In the genomic region with DNA sequence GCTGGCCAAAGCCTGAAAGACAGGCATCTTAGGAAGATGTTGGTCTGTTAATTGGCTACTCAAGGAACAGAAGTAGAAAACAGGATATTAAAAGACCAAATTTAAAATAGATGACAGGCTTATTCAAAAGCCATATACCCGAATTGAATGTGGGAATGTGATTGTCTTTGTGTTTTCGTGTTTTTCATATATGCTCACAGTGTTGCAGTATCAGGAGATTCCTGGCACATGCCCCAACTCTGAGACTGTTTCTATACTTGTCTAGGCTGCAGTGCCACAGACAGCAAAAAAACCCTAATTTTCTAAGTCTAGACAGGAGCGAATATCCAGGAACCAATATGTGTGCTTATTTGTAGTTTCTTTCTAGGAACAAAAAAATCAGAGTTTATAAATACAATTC, we compare ENCODE assay signal across 17 cellular contexts. TPM values are rescaled to one million over a fixed set of nuclear protein-coding genes. Genes with fewer than 3 reads are reported as not detected.
DNase-seq lines count a peak whose midpoint lies in the region; ATAC-seq and TF ChIP-seq lines count a peak whose summit lies in the region.
"Had no signal": no experiment of that assay in that cellular context is flagged by ENCODE, and none has a peak within 500 bp of the region (broad histone marks: within the 10 kb centered on the region; RNA-seq: fewer than 3 reads in every experiment).

No MANE protein-coding gene starts in this region.

- no peak overlapping the region for H3K9ac ChIP-seq in Loucy (ENCODE audit: low read depth, low read length, poor library complexity, severe bottlenecking)
- no peak overlapping the region for H3K9ac ChIP-seq in fibroblast of lung (ENCODE audit: insufficient read depth, low read length)
- no peak overlapping the region for H3K9ac ChIP-seq in neuronal stem cell (ENCODE audit: low read depth, low read length, poor library complexity)
- H3K9ac ChIP-seq: BLaER1, SK-N-SH had no signal

- H3K27me3 ChIP-seq in Loucy (ENCODE audit: insufficient read depth, low read length, poor library complexity, severe bottlenecking): no peaks in the 10 kb centered on the region
- H3K27me3 ChIP-seq in fibroblast of lung (ENCODE audit: control insufficient read depth, insufficient read depth, low read length): no peaks in the 10 kb centered on the region
- H3K27me3 ChIP-seq in neuronal stem cell (ENCODE audit: control insufficient read depth in 3 of 3, insufficient read depth in 3 of 3, low read depth in 1 of 3, low read length in 3 of 3): no peaks in the 10 kb centered on the region
- H3K27me3 ChIP-seq: BLaER1 had no signal

- ATAC-seq in GM18867 (IDR thresholded peaks at IDR 0.05; ENCODE audit: unreplicated experiment): no peak

- H3K36me3 Mint-ChIP-seq in HFFc6 (ENCODE audit: low read depth): peaks cover 15% of the 10 kb centered on the region
- H3K36me3 Mint-ChIP-seq: CD4-positive, CD25-positive, alpha-beta regulatory T cell had no signal

- H3K9me2 ChIP-seq in Loucy (replicated peaks; ENCODE audit: low read depth, low read length): no peaks in the 10 kb centered on the region
- H3K9me2 ChIP-seq: SK-N-SH had no signal

- H3K36me3 ChIP-seq in HEK293 (ENCODE audit: control insufficient read depth in 2 of 2, insufficient read depth in 1 of 2, low read length in 2 of 2) (no peaks in the 10 kb centered on the region), Loucy (ENCODE audit: insufficient read depth, low read length) (no peaks in the 10 kb centered on the region), fibroblast of lung (ENCODE audit: control insufficient read depth, insufficient read depth, low read length) (no peaks in the 10 kb centered on the region), neuronal stem cell (replicated peaks in 1 of 2; ENCODE audit: control insufficient read depth in 2 of 2, insufficient read depth in 2 of 2, low read length in 2 of 2) (no peaks in the 10 kb centered on the region)
- H3K36me3 ChIP-seq: BLaER1 had no signal

- H3K4me3 Mint-ChIP-seq in HFFc6: no peak overlapping the region
- H3K4me3 Mint-ChIP-seq: CD4-positive, CD25-positive, alpha-beta regulatory T cell had no signal

- no peak overlapping the region for H2BK120ac ChIP-seq in neuronal stem cell (ENCODE audit: low read depth, low read length)

- H4K91ac ChIP-seq in neuronal stem cell (ENCODE audit: low read depth, low read length, poor library complexity): no peak overlapping the region

- no peaks in the 10 kb centered on the region for H3K27me3 Mint-ChIP-seq in HFFc6 (ENCODE audit: insufficient read depth)

- 0 out of 2 replicates have a peak, but pooled peaks cover 4% of the 10 kb centered on the region for H3F3A ChIP-seq in Loucy (ENCODE audit: low read depth)

- no peak overlapping the region for H2BK15ac ChIP-seq in neuronal stem cell (ENCODE audit: low read length)

- TF ChIP-seq CTCF in HEK293 (tag by site-specific recombination; IDR thresholded peaks at IDR 0.05) (no peak), Loucy (conservative IDR thresholded peaks at IDR 0.05; ENCODE audit: low read length) (no peak), fibroblast of lung (conservative IDR thresholded peaks at IDR 0.05 in 1 of 2, IDR thresholded peaks at IDR 0.05 in 1 of 2; ENCODE audit: low read depth in 1 of 2, low read length in 2 of 2) (no peak), HFFc6 (IDR thresholded peaks at IDR 0.05) (no peak)

- H3K4me3 ChIP-seq in HEK293 (ENCODE audit: low read depth, low read length): no peak overlapping the region
- no peak overlapping the region for H3K4me3 ChIP-seq in Loucy (ENCODE audit: low read length, poor library complexity, severe bottlenecking)
- no peak overlapping the region for H3K4me3 ChIP-seq in fibroblast of lung (replicated peaks in 1 of 4; ENCODE audit: control extremely low read depth in 1 of 4, insufficient read depth in 1 of 4, low read depth in 3 of 4, low read length in 4 of 4)
- no peak overlapping the region for H3K4me3 ChIP-seq in neuronal stem cell (ENCODE audit: low read length in 2 of 2)
- H3K4me3 ChIP-seq: BLaER1 had no signal

- H3K9me3 ChIP-seq in HEK293 (ENCODE audit: control insufficient read depth, insufficient read depth, low read depth, low read length) (no peaks in the 10 kb centered on the region; the same call in 1 of the 2 replicates), Loucy (ENCODE audit: insufficient read depth, low read depth, low read length) (no peaks in the 10 kb centered on the region; the same call in 1 of the 2 replicates), fibroblast of lung (ENCODE audit: control insufficient read depth, insufficient read depth, low read depth, low read length) (no peaks in the 10 kb centered on the region), neuronal stem cell (replicated peaks in 1 of 2; ENCODE audit: control insufficient read depth in 2 of 2, insufficient read depth in 1 of 2, low read depth in 1 of 2, low read length in 2 of 2) (peaks cover 3 to 15% of the 10 kb centered on the region in 2 donors)
- H3K9me3 ChIP-seq: SK-N-SH had no signal

- H3K27ac ChIP-seq in HEK293 (ENCODE audit: extremely low read depth, low read depth, low read length) (no peak overlapping the region), fibroblast of lung (ENCODE audit: insufficient read depth, low read length) (no peak overlapping the region), neuronal stem cell (replicated peaks; ENCODE audit: low read length) (no peak overlapping the region)
- H3K27ac ChIP-seq: BLaER1 had no signal

- WGBS in neuronal stem cell (ENCODE audit: extremely low coverage in 2 of 2, insufficient read length in 2 of 2, insufficient replicate concordance in 1 of 2), 2 donors: no CpG with 5 or more reads among the region's 3 CpGs

- POLR2A ChIA-PET in HEK293 (lab: Yijun Ruan, JAX): no interaction called here

- H4K20me1 ChIP-seq in Loucy (ENCODE audit: insufficient read depth, low read length, poor library complexity, severe bottlenecking): no peaks in the 10 kb centered on the region
- H4K20me1 ChIP-seq in fibroblast of lung (ENCODE audit: control insufficient read depth, extremely low read depth, insufficient read depth, low read length): no peaks in the 10 kb centered on the region
- H4K20me1 ChIP-seq: BLaER1 had no signal

- H2AFZ ChIP-seq in Loucy (ENCODE audit: low read length) (peak overlapping the region; percentile 24; the same call in 1 of the 2 replicates), fibroblast of lung (ENCODE audit: low read length) (no peak overlapping the region), neuronal stem cell (ENCODE audit: low read length) (peak overlapping the region; percentile 23)

- H3K18ac ChIP-seq in neuronal stem cell (ENCODE audit: low read length): no peak overlapping the region

- DNase-seq in fibroblast of lung (ENCODE audit: low read depth in 2 of 2): peak; percentile 25 to 50
- DNase-seq in neuronal stem cell (ENCODE audit: low spot score): no peak
- DNase-seq in activated gamma-delta T cell treated with Interleukin-2 at 50 U/mL for 16 hours: no peak
- no peak for DNase-seq in HFFc6
- DNase-seq: CD4-positive, CD25-positive, alpha-beta regulatory T cell; KBM-7; NCI-H1092; NCI-H2029; NCI-H526; NCI-H82; OCI-M1; SK-N-SH; SW 1271 had no signal

- H3K79me2 ChIP-seq in Loucy (ENCODE audit: insufficient read depth, low read length) (no peaks in the 10 kb centered on the region), fibroblast of lung (ENCODE audit: control insufficient read depth, insufficient read depth, low read length) (no peaks in the 10 kb centered on the region)

- H3K4me2 ChIP-seq in Loucy (ENCODE audit: low read depth, low read length, poor library complexity, severe bottlenecking) (no peak overlapping the region), fibroblast of lung (ENCODE audit: extremely low read depth, insufficient read depth, low read length) (no peak overlapping the region), neuronal stem cell (ENCODE audit: insufficient read depth, low read length, poor library complexity, severe bottlenecking) (no peak overlapping the region)
- H3K4me2 ChIP-seq: BLaER1, SK-N-SH had no signal

- no peak overlapping the region for H2BK12ac ChIP-seq in neuronal stem cell (ENCODE audit: low read length)

- H3K14ac ChIP-seq in neuronal stem cell (ENCODE audit: low read length): no peak overlapping the region

- H3K9me3 Mint-ChIP-seq in HFFc6: peaks cover 15% of the 10 kb centered on the region
- H3K9me3 Mint-ChIP-seq: CD4-positive, CD25-positive, alpha-beta regulatory T cell had no signal

- no peak overlapping the region for H2AK5ac ChIP-seq in neuronal stem cell (ENCODE audit: low read depth, low read length)

- H3K27ac Mint-ChIP-seq in HFFc6: no peak overlapping the region
- H3K27ac Mint-ChIP-seq: CD4-positive, CD25-positive, alpha-beta regulatory T cell had no signal

- no peak overlapping the region for H3K4ac ChIP-seq in neuronal stem cell (ENCODE audit: low read length)

- CTCF ChIA-PET in HEK293 (lab: Yijun Ruan, JAX): no interaction called here

- no peaks in the 10 kb centered on the region for H3K79me1 ChIP-seq in neuronal stem cell (ENCODE audit: low read depth, low read length)

- H3K23ac ChIP-seq in neuronal stem cell (ENCODE audit: low read depth, low read length, poor library complexity): no peak overlapping the region

- H3K4me1 Mint-ChIP-seq in HFFc6 (ENCODE audit: low read depth): peaks cover 8% of the 10 kb centered on the region

- no peaks in the 10 kb centered on the region for H3K4me1 ChIP-seq in HEK293 (ENCODE audit: control insufficient read depth, insufficient read depth, low read length)
- peaks cover 8% of the 10 kb centered on the region for H3K4me1 ChIP-seq in Loucy (ENCODE audit: insufficient read depth, low read length, poor library complexity, severe bottlenecking)
- H3K4me1 ChIP-seq in fibroblast of lung (ENCODE audit: control insufficient read depth, extremely low read depth, insufficient read depth, low read length): no peaks in the 10 kb centered on the region
- peaks cover 0 to 4% of the 10 kb centered on the region in 2 donors for H3K4me1 ChIP-seq in neuronal stem cell (ENCODE audit: control insufficient read depth in 2 of 2, insufficient read depth in 1 of 2, low read depth in 1 of 2, low read length in 2 of 2)

- H4K8ac ChIP-seq in neuronal stem cell (ENCODE audit: low read depth, low read length): no peak overlapping the region

- no peak overlapping the region for H2BK5ac ChIP-seq in neuronal stem cell (ENCODE audit: low read length)

TF ChIP-seq in HEK293, 187 proteins besides CTCF, POLR2A, EP300 and RAD21:
- TF ChIP-seq ZNF175 (tag by site-specific recombination; IDR thresholded peaks at IDR 0.05) (no peak), ZNF549 (tag by site-specific recombination; IDR thresholded peaks at IDR 0.05) (peak; percentile 78; the same call in 1 of the 2 replicates), SCRT1 (tag by site-specific recombination; IDR thresholded peaks at IDR 0.05; ENCODE audit: borderline replicate concordance) (no peak)

RNA-seq across cellular contexts. Expression of gene KRR1, which starts 57.4 kb away (rescaled TPM):
- 36.5 and 46.9 TPM in 2 replicates for total RNA-seq in fibroblast of lung
- polyA plus RNA-seq in fibroblast of lung: 49.7 and 63.6 TPM in 2 replicates
- polyA plus RNA-seq in fibroblast of lung (2012): 32.0 and 42.3 TPM in 2 replicates
- 0.08 and 0.37 TPM in 2 replicates for polyA minus RNA-seq in fibroblast of lung (ENCODE audit: low replicate concordance)
- 68.7 TPM for polyA plus RNA-seq in neuronal stem cell (2013, experiment 1 of 2)
- 71.1 TPM for polyA plus RNA-seq in neuronal stem cell (2013, experiment 2 of 2)
- 10 to 100 TPM; 52.4 to 64.4 (median 61.8) TPM for total RNA-seq in HFFc6 (2021; fragmentation: NEBNext Ultra II Directional; extraction: Animal tissue kit (Norgen Biotek cat#: 25700))

Comparison
In these comparisons a context has a peak if more than half of its experiments do, and no peak if none do; other contexts are left out.
1. DNase-seq: peak in fibroblast of lung (2 of 2); none in neuronal stem cell (single experiment), activated gamma-delta T cell treated with Interleukin-2 at 50 U/mL for 16 hours (single experiment) and HFFc6 (single experiment).